Comparison of ENCODE assay signal across 10 cellular contexts in genomic region chr15:55627730-55628368, GRCh38. TPM values are rescaled to one million over a fixed set of nuclear protein-coding genes. Genes with fewer than 3 reads are reported as not detected.
DNase-seq lines count a peak whose midpoint lies in the region; ATAC-seq and TF ChIP-seq lines count a peak whose summit lies in the region.
"Had no signal": no experiment of that assay in that cellular context is flagged by ENCODE, and none has a peak within 500 bp of the region (broad histone marks: within the 10 kb centered on the region; RNA-seq: fewer than 3 reads in every experiment).

No MANE protein-coding gene starts in this region.

- H3K27me3 ChIP-seq in GM23338 (ENCODE audit: insufficient read depth) (no peaks in the 10 kb centered on the region), PC-3 (ENCODE audit: low read length) (no peaks in the 10 kb centered on the region)

- H3K9me3 ChIP-seq in PC-3 (ENCODE audit: low read length): no peaks in the 10 kb centered on the region

- no peaks in the 10 kb centered on the region for H3K9me2 ChIP-seq in GM23338 (ENCODE audit: insufficient read depth)
- H3K9me2 ChIP-seq in PC-3 (replicated peaks; ENCODE audit: low read length): no peaks in the 10 kb centered on the region

- no peaks in the 10 kb centered on the region for H3K36me3 Mint-ChIP-seq in GM23338 (ENCODE audit: low read depth)
- no peaks in the 10 kb centered on the region for H3K36me3 Mint-ChIP-seq in activated naive CD8-positive, alpha-beta T cell treated with anti-CD3 and anti-CD28 coated beads, Interleukin-2, amount 50 U/mL, for 24 hours (ENCODE audit: low read depth)

- no peak overlapping the region for H3K27ac Mint-ChIP-seq in GM23338
- H3K27ac Mint-ChIP-seq in activated naive CD8-positive, alpha-beta T cell treated with anti-CD3 and anti-CD28 coated beads, Interleukin-2, amount 50 U/mL, for 24 hours: no peak overlapping the region

- peak overlapping the region; percentile 20; the same call in 1 of the 2 replicates for H3K9ac ChIP-seq in PC-3 (ENCODE audit: low read length)

- H4K20me1 ChIP-seq in GM23338 (replicated peaks; ENCODE audit: insufficient read depth): no peaks in the 10 kb centered on the region
- H4K20me1 ChIP-seq in PC-3 (ENCODE audit: low read length): no peaks in the 10 kb centered on the region

- H3K27ac ChIP-seq in GM23338 (ENCODE audit: low read depth) (no peak overlapping the region), PC-3 (ENCODE audit: low read length) (peak overlapping the region; percentile 52)

- BruUV-seq in PC-3 (replicated peaks; lab: Mats Ljungman, UMichigan): no TSS peak

- no peaks in the 10 kb centered on the region for H3K79me2 ChIP-seq in GM23338 (replicated peaks; ENCODE audit: insufficient read depth)
- H3K79me2 ChIP-seq in PC-3 (ENCODE audit: low read length): no peaks in the 10 kb centered on the region

- ATAC-seq in GM23338 (peak; percentile 74), PC-3 (peak; percentile 100), GM18868 (IDR thresholded peaks at IDR 0.05; ENCODE audit: unreplicated experiment) (no peak)
- no peak for ATAC-seq in activated naive CD8-positive, alpha-beta T cell treated with anti-CD3 and anti-CD28 coated beads, Interleukin-2, amount 50 U/mL, for 24 hours

- no peaks in the 10 kb centered on the region; the same call in 2 of the 3 replicates for H3K4me1 Mint-ChIP-seq in GM23338
- H3K4me1 Mint-ChIP-seq in activated naive CD8-positive, alpha-beta T cell treated with anti-CD3 and anti-CD28 coated beads, Interleukin-2, amount 50 U/mL, for 24 hours: no peaks in the 10 kb centered on the region

- DNase-seq in GM23338 (ENCODE audit: low spot score) (peak; percentile 40), PC-3 (peak; percentile 91), fibroblast of gingiva (ENCODE audit: low read depth) (peak; percentile 84), skeletal muscle cell (ENCODE audit: low read depth) (peak; percentile 69), C1 segment of cervical spinal cord (lab: John Stamatoyannopoulos, UW) (no peak), NCI-H146 treated with DMSO at 0.1 percent for 48 hours (lab: John Stamatoyannopoulos, UW; ENCODE audit: unreplicated experiment) (no peak)
- DNase-seq in activated naive CD8-positive, alpha-beta T cell treated with anti-CD3 and anti-CD28 coated beads, Interleukin-2, amount 50 U/mL, for 24 hours: no peak
- DNase-seq: effector CD4-positive, alpha-beta T cell; occipital lobe had no signal

- H3K4me1 ChIP-seq in GM23338 (ENCODE audit: insufficient read depth) (no peaks in the 10 kb centered on the region), PC-3 (ENCODE audit: insufficient read depth, low read length) (peaks cover 7% of the 10 kb centered on the region; the same call in 1 of the 2 replicates)

- peaks cover 4% of the 10 kb centered on the region for H3K27me3 Mint-ChIP-seq in GM23338 (ENCODE audit: insufficient read depth, low read depth, poor library complexity)
- no peaks in the 10 kb centered on the region for H3K27me3 Mint-ChIP-seq in activated naive CD8-positive, alpha-beta T cell treated with anti-CD3 and anti-CD28 coated beads, Interleukin-2, amount 50 U/mL, for 24 hours

- H3K4me2 ChIP-seq in GM23338: no peak overlapping the region
- H3K4me2 ChIP-seq in PC-3 (ENCODE audit: low read length): peak overlapping the region; percentile 46

- intact Hi-C loops in PC-3 (cut with micrococcal nuclease): loop anchor here (5.0 kb wide), 1 partner anchor 41 kb away; the partner anchor contains the start of gene PYGO1

- POLR2A ChIA-PET in PC-3 (lab: Charles Lee; ENCODE audit: unreplicated experiment): interaction anchor here (0.6 kb wide), 1 partner anchor 368 kb away, joined by 4 read pairs; no protein-coding TSS in a partner anchor

- no peaks in the 10 kb centered on the region for H3F3A ChIP-seq in GM23338 (replicated peaks; ENCODE audit: low read depth)
- no peaks in the 10 kb centered on the region for H3F3A ChIP-seq in PC-3 (ENCODE audit: low read length, unreplicated experiment)

- CTCF ChIA-PET in PC-3 (lab: Charles Lee): interaction anchor here (0.6 kb wide), 1 partner anchor 12 kb away, joined by 4 read pairs; no protein-coding TSS in a partner anchor

- H3K4me3 ChIP-seq in GM23338 (no peak overlapping the region), PC-3 (ENCODE audit: low read length) (no peak overlapping the region), skeletal muscle cell (ENCODE audit: low read depth, low read length) (no peak overlapping the region)

- H3K36me3 ChIP-seq in GM23338 (ENCODE audit: insufficient read depth) (no peaks in the 10 kb centered on the region; the same call in 1 of the 2 replicates), PC-3 (ENCODE audit: low read depth, low read length) (no peaks in the 10 kb centered on the region)

- no peaks in the 10 kb centered on the region for H3K9me3 Mint-ChIP-seq in GM23338
- H3K9me3 Mint-ChIP-seq in activated naive CD8-positive, alpha-beta T cell treated with anti-CD3 and anti-CD28 coated beads, Interleukin-2, amount 50 U/mL, for 24 hours: no peaks in the 10 kb centered on the region

- peak; percentile 30 to 43; a peak in 3 of 4 replicates for TF ChIP-seq CTCF in GM23338 (conservative IDR thresholded peaks at IDR 0.05; ENCODE audit: low read depth in 2 of 2)
- no peak for TF ChIP-seq CTCF in PC-3 (conservative IDR thresholded peaks at IDR 0.05; ENCODE audit: low read depth, low read length)

- H2AFZ ChIP-seq in GM23338 (peak overlapping the region; percentile 84), PC-3 (ENCODE audit: low read length) (peak overlapping the region; percentile 83)

- no peak overlapping the region for H3K4me3 Mint-ChIP-seq in GM23338
- H3K4me3 Mint-ChIP-seq in activated naive CD8-positive, alpha-beta T cell treated with anti-CD3 and anti-CD28 coated beads, Interleukin-2, amount 50 U/mL, for 24 hours: no peak overlapping the region

TF ChIP-seq in GM23338, 12 proteins besides CTCF, POLR2A, EP300 and RAD21 (continues in another document):
- TF ChIP-seq NANOG (IDR thresholded peaks at IDR 0.05; ENCODE audit: borderline replicate concordance): no peak
- no peak for TF ChIP-seq ZNF114 (CRISPR knock-in tag; IDR thresholded peaks at IDR 0.05)
- no peak for TF ChIP-seq ZNF331 (CRISPR knock-in tag; IDR thresholded peaks at IDR 0.05; ENCODE audit: low read depth)
- no peak for TF ChIP-seq EZH2phosphoT487 (IDR thresholded peaks at IDR 0.05; ENCODE audit: unreplicated experiment)
- TF ChIP-seq POLR2AphosphoS5 (IDR thresholded peaks at IDR 0.05; ENCODE audit: low read depth): no peak
- TF ChIP-seq JUNB (IDR thresholded peaks at IDR 0.05; ENCODE audit: unreplicated experiment): no peak
- TF ChIP-seq EZH2 (IDR thresholded peaks at IDR 0.05; ENCODE audit: low read depth, unreplicated experiment): no peak
- no peak for TF ChIP-seq STAT1 (IDR thresholded peaks at IDR 0.05; ENCODE audit: unreplicated experiment)
- TF ChIP-seq REST (IDR thresholded peaks at IDR 0.05; ENCODE audit: unreplicated experiment): no peak
- no peak for TF ChIP-seq ETS1 (IDR thresholded peaks at IDR 0.05)
- TF ChIP-seq CREB1 (CRISPR knock-in tag; IDR thresholded peaks at IDR 0.05; ENCODE audit: low read depth): no peak

RNA-seq across cellular contexts. Expression of gene PYGO1, which starts 39.7 kb away (rescaled TPM):
- 0.50 and 0.52 TPM in 2 replicates for total RNA-seq in GM23338 (2014; rRNA removed; shearing (Covaris generic))
- 0.18 and 0.23 TPM in 2 replicates for polyA plus RNA-seq in GM23338 (2016; fragmentation: Nextera tagmentation; extraction: Ambion mirVana)
- total RNA-seq in PC-3 (2014; rRNA removed): 1.8 and 2.0 TPM in 2 replicates

Comparison
In these comparisons a context has a peak if more than half of its experiments do, and no peak if none do; other contexts are left out.
1. ATAC-seq: peak in GM23338 (single experiment) and PC-3 (single experiment); none in activated naive CD8-positive, alpha-beta T cell treated with anti-CD3 and anti-CD28 coated beads, Interleukin-2, amount 50 U/mL, for 24 hours (single experiment) and GM18868 (single experiment).
2. DNase-seq: peak in GM23338 (single experiment), PC-3 (single experiment), fibroblast of gingiva (single experiment) and skeletal muscle cell (single experiment); none in activated naive CD8-positive, alpha-beta T cell treated with anti-CD3 and anti-CD28 coated beads, Interleukin-2, amount 50 U/mL, for 24 hours (single experiment), C1 segment of cervical spinal cord (0 of 14) and NCI-H146 treated with DMSO at 0.1 percent for 48 hours (single experiment).